ENCODE assay signal across 26 cellular contexts in the genomic region with DNA sequence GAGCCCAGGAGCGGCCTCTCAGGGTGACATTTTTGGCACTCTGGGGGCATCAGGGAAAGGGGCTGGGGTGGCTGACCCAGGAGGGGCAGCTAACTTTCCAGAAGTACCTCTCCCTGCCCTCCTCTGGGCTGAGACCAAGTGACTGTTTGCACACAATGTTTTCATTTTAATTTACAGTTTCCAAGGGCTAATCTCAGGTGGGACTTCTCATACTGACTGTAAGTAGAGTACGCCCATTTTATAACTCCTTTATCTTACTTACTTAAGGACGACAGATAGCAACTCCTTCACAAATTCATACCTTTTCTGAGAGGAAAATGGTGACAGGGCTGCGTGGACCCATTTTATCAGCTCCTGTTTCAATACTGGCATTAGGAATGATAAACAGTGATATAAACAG.
"Had no signal": no experiment of that assay in that cellular context is flagged by ENCODE, and none has a peak within 500 bp of the region (broad histone marks: within the 10 kb centered on the region; RNA-seq: fewer than 3 reads in every experiment).

No MANE protein-coding gene starts in this region.

- H3K27ac ChIP-seq: left ventricle myocardium inferior, neural progenitor cell, ovary, prostate gland, skin epidermis, spleen, tibial nerve, uterus had no signal

- H3K4me1 Mint-ChIP-seq: immature natural killer cell; mesothelial cell of epicardium; natural killer cell; nephron progenitor cell; neural progenitor cell; stimulated activated effector memory CD8-positive, alpha-beta T cell treated with anti-CD3 and anti-CD28 coated beads, Interleukin-12 subunit alpha, Interleukin-12 subunit beta, amount 100 ng/mL, for 72 hours had no signal

- H3K4me3 ChIP-seq: left ventricle myocardium inferior, lung, neural progenitor cell, ovary, prostate gland, skin epidermis, spleen, tibial nerve, uterus had no signal

- H3K4me2 ChIP-seq: neural progenitor cell had no signal

- H3K36me3 ChIP-seq: left ventricle myocardium inferior, neural progenitor cell, ovary, prostate gland, spleen, tibial nerve, uterus had no signal

- H3K27ac Mint-ChIP-seq: immature natural killer cell; mesothelial cell of epicardium; natural killer cell; nephron progenitor cell; neural progenitor cell; stimulated activated effector memory CD8-positive, alpha-beta T cell treated with anti-CD3 and anti-CD28 coated beads, Interleukin-12 subunit alpha, Interleukin-12 subunit beta, amount 100 ng/mL, for 72 hours; stimulated activated naive CD8-positive, alpha-beta T cell treated with anti-CD3 and anti-CD28 coated beads, Interleukin-15, Interleukin-2, amounts not matched to agents 100 ng/mL and 50 ng/mL, for 24 hours; type B pancreatic cell had no signal

- H3K9me3 Mint-ChIP-seq: immature natural killer cell; mesothelial cell of epicardium; natural killer cell; nephron progenitor cell; stimulated activated effector memory CD8-positive, alpha-beta T cell treated with anti-CD3 and anti-CD28 coated beads, Interleukin-12 subunit alpha, Interleukin-12 subunit beta, amount 100 ng/mL, for 72 hours; stimulated activated naive CD8-positive, alpha-beta T cell treated with anti-CD3 and anti-CD28 coated beads, Interleukin-15, Interleukin-2, amounts not matched to agents 100 ng/mL and 50 ng/mL, for 24 hours; type B pancreatic cell had no signal

- H3K27me3 ChIP-seq: neural progenitor cell, ovary, uterus had no signal

- H2AFZ ChIP-seq: neural progenitor cell had no signal

- ATAC-seq: natural killer cell; right cardiac atrium; sciatic nerve; stimulated activated effector memory CD8-positive, alpha-beta T cell treated with anti-CD3 and anti-CD28 coated beads, Interleukin-12 subunit alpha, Interleukin-12 subunit beta, amount 100 ng/mL, for 72 hours had no signal

- DNase-seq: head of caudate nucleus; hippocampal formation; immature natural killer cell; kidney; left ventricle myocardium inferior; mesendoderm; natural killer cell; nephron progenitor cell; ovary; retina; right cardiac atrium; spleen; stimulated activated CD4-positive, alpha-beta T cell treated with anti-CD3 and anti-CD28 coated beads, Interleukin-4, amount 100 ng/mL, for 24 hours; stimulated activated naive CD4-positive, alpha-beta T cell; substantia nigra; uterus had no signal

- H3K36me3 Mint-ChIP-seq: immature natural killer cell; mesothelial cell of epicardium; natural killer cell; neural progenitor cell; stimulated activated effector memory CD8-positive, alpha-beta T cell treated with anti-CD3 and anti-CD28 coated beads, Interleukin-12 subunit alpha, Interleukin-12 subunit beta, amount 100 ng/mL, for 72 hours; type B pancreatic cell had no signal

- H3K4me1 ChIP-seq: neural progenitor cell, prostate gland, spleen, tibial nerve, uterus had no signal

- H3K9me3 ChIP-seq: left ventricle myocardium inferior, ovary, prostate gland, spleen, tibial nerve, uterus had no signal

- H3K9ac ChIP-seq: neural progenitor cell had no signal

- H3K4me3 Mint-ChIP-seq: immature natural killer cell; mesothelial cell of epicardium; natural killer cell; nephron progenitor cell; neural progenitor cell; stimulated activated effector memory CD8-positive, alpha-beta T cell treated with anti-CD3 and anti-CD28 coated beads, Interleukin-12 subunit alpha, Interleukin-12 subunit beta, amount 100 ng/mL, for 72 hours; stimulated activated naive CD8-positive, alpha-beta T cell treated with anti-CD3 and anti-CD28 coated beads, Interleukin-15, Interleukin-2, amounts not matched to agents 100 ng/mL and 50 ng/mL, for 24 hours; type B pancreatic cell had no signal
